Comparison of ENCODE assay signal across 8 cellular contexts in genomic region chr3:194141415-194142155, GRCh38. TPM values are rescaled to one million over a fixed set of nuclear protein-coding genes. Genes with fewer than 3 reads are reported as not detected.
A peak's percentile ranks its signal among the peaks of the same experiment; 100 is the strongest.
DNase-seq lines count a peak whose midpoint lies in the region; ATAC-seq, FAIRE-seq and TF ChIP-seq lines count a peak whose summit lies in the region.

No MANE protein-coding gene starts in this region.

- H3K4me2 ChIP-seq in keratinocyte (ENCODE audit: control insufficient read depth, extremely low read depth, insufficient read depth, low read depth, low read length): peak overlapping the region; percentile 82

- peak overlapping the region; percentile 24 to 54 (median 53) for H3K4me3 ChIP-seq in keratinocyte (ENCODE audit: control insufficient read depth in 2 of 3, extremely low read depth in 1 of 3, insufficient read depth in 2 of 3, low read depth in 1 of 3, low read length in 3 of 3)
- H3K4me3 ChIP-seq in spleen: peak overlapping the region in 7 of 8 donors; percentile 27 to 64 (median 37)
- H3K4me3 ChIP-seq in WERI-Rb-1 (ENCODE audit: low read depth, low read length): no peak overlapping the region

- TF ChIP-seq POLR2A in spleen (IDR thresholded peaks at IDR 0.05): no peak

- H4K20me1 ChIP-seq in keratinocyte (ENCODE audit: control insufficient read depth, extremely low read depth, insufficient read depth, low read length): no peaks in the 10 kb centered on the region

- TF ChIP-seq CTCF in GM10266 (IDR thresholded peaks at IDR 0.05; ENCODE audit: control insufficient read depth, insufficient read depth, low read depth, missing control alignments) (no peak), keratinocyte (optimal IDR thresholded peaks at IDR 0.05 in 1 of 3, IDR thresholded peaks at IDR 0.05 in 1 of 3, conservative IDR thresholded peaks at IDR 0.05 in 1 of 3; ENCODE audit: extremely low read depth in 1 of 3, insufficient read depth in 2 of 3, low read length in 3 of 3) (no peak), spleen (IDR thresholded peaks at IDR 0.05 in 8 of 11, conservative IDR thresholded peaks at IDR 0.05 in 3 of 11) (peak in 3 of 11 experiments; percentile 13 to 19 (median 18)), WERI-Rb-1 (IDR thresholded peaks at IDR 0.05; ENCODE audit: low read depth, low read length) (no peak)

- DNase-seq in GM10266 (ENCODE audit: extremely low spot score) (peak; percentile 95), NCI-H2081 (lab: John Stamatoyannopoulos, UW) (peak; percentile 98 to 99), cerebellar cortex (ENCODE audit: low spot score) (peak; percentile 26), keratinocyte (ENCODE audit: low read depth, low spot score) (no peak), spleen (peak; percentile 94), WERI-Rb-1 (no peak)
- DNase-seq in activated CD4-positive, CD25-positive, alpha-beta regulatory T cell (lab: John Stamatoyannopoulos, UW): peak; percentile 32 to 45 (median 42)

- FAIRE-seq in keratinocyte (lab: Jason Lieb, UNC): peak; percentile 5

- H3K27me3 ChIP-seq in keratinocyte (ENCODE audit: control insufficient read depth, extremely low read depth, insufficient read depth, low read length): no peaks in the 10 kb centered on the region
- peaks cover 0 to 60% (median 3%) of the 10 kb centered on the region in 7 donors for H3K27me3 ChIP-seq in spleen (replicated peaks in 1 of 7)
- H3K27me3 ChIP-seq in WERI-Rb-1 (ENCODE audit: insufficient read depth, low read depth, severe bottlenecking): peaks cover 4% of the 10 kb centered on the region

- H3K27ac ChIP-seq in keratinocyte (ENCODE audit: control insufficient read depth, insufficient read depth, low read length) (peak overlapping the region; percentile 98), spleen (peak overlapping the region; percentile 55 to 89 (median 82)), WERI-Rb-1 (no peak overlapping the region)

- H3K9me3 ChIP-seq in keratinocyte (ENCODE audit: control insufficient read depth, low read depth, low read length) (no peaks in the 10 kb centered on the region), spleen (no peaks in the 10 kb centered on the region), WERI-Rb-1 (ENCODE audit: severe bottlenecking) (no peaks in the 10 kb centered on the region)

- peaks cover 48% of the 10 kb centered on the region for H3K4me1 ChIP-seq in keratinocyte (ENCODE audit: control insufficient read depth, extremely low read depth, insufficient read depth, low read length)
- peaks cover 33 to 59% (median 56%) of the 10 kb centered on the region in 6 donors for H3K4me1 ChIP-seq in spleen

- H3K9me1 ChIP-seq in keratinocyte (ENCODE audit: control insufficient read depth, extremely low read depth, insufficient read depth, low read length): no peaks in the 10 kb centered on the region

- H2AFZ ChIP-seq in keratinocyte (ENCODE audit: control insufficient read depth, low read length): peak overlapping the region; percentile 15

- dilution Hi-C loops in keratinocyte (cut with MboI; ENCODE audit: extremely low pct_ligation_motif_present, low sequenced_read_pairs): no loop called here

- H3K36me3 ChIP-seq in keratinocyte (ENCODE audit: control insufficient read depth in 2 of 2, extremely low read depth in 1 of 2, insufficient read depth in 2 of 2, low read length in 2 of 2): no peaks in the 10 kb centered on the region
- H3K36me3 ChIP-seq in spleen: peaks cover 0 to 12% (median 0%) of the 10 kb centered on the region in 6 donors
- no peaks in the 10 kb centered on the region for H3K36me3 ChIP-seq in WERI-Rb-1

- peak overlapping the region; percentile 98 for H3K9ac ChIP-seq in keratinocyte (ENCODE audit: control insufficient read depth, extremely low read depth, insufficient read depth, low read length)

- 4 to 13% (median 8%) methylated on average over 13 to 64 of the region's 65 CpGs for WGBS in spleen, 5 donors

- peak; percentile 42 for ATAC-seq in HG02623 (IDR thresholded peaks at IDR 0.05; ENCODE audit: unreplicated experiment)

- intact Hi-C loops in spleen (cut with DNase I; ENCODE audit: low total_unique reads): no loop called here

- H3K79me2 ChIP-seq in keratinocyte (ENCODE audit: control insufficient read depth, insufficient read depth, low read length): peaks cover 11% of the 10 kb centered on the region

RNA-seq across cellular contexts. Expression of gene HES1, which starts 5.6 kb away (rescaled TPM):
- polyA plus RNA-seq in keratinocyte (17.6 to 138 TPM (median 88.4 TPM) in 3 replicates), spleen (10 to 100 TPM; 17.7 to 19.7 (median 19.6) TPM)
- polyA plus RNA-seq in keratinocyte (2011; ENCODE audit: low read depth): 243 TPM
- polyA plus RNA-seq in keratinocyte (2011; cell fraction: cytosol; rRNA removed): 32.9 and 46.3 TPM in 2 replicates
- polyA plus RNA-seq in keratinocyte (2011; cell fraction: nucleus; rRNA removed): 312 and 346 TPM in 2 replicates
- 19.2 and 184 TPM in 2 replicates for polyA plus RNA-seq in keratinocyte (2012; ENCODE audit: low replicate concordance)
- polyA minus RNA-seq in keratinocyte: 8.5 to 32.9 TPM (median 26.9 TPM) in 3 replicates
- polyA minus RNA-seq in keratinocyte (2011; cell fraction: cytosol; rRNA and poly(A)+ RNA removed): 75.4 TPM
- polyA minus RNA-seq in keratinocyte (2011; cell fraction: nucleus; rRNA and poly(A)+ RNA removed): 167 and 184 TPM in 2 replicates
- total RNA-seq in spleen: 10 to 100 TPM; 38.2 to 59.6 (median 40.3) TPM

Comparison
In these comparisons a context has a peak if more than half of its experiments do, and no peak if none do; other contexts are left out.
1. DNase-seq: peak in GM10266 (single experiment), NCI-H2081 (2 of 2), activated CD4-positive, CD25-positive, alpha-beta regulatory T cell (4 of 4), cerebellar cortex (single experiment) and spleen (single experiment); none in keratinocyte (single experiment) and WERI-Rb-1 (single experiment).